Comparison of ENCODE assay signal across 8 cellular contexts in genomic region chr11:13238879-13239514, GRCh38. TPM values are rescaled to one million over a fixed set of nuclear protein-coding genes. Genes with fewer than 3 reads are reported as not detected.
DNase-seq lines count a peak whose midpoint lies in the region; ATAC-seq and TF ChIP-seq lines count a peak whose summit lies in the region.

No MANE protein-coding gene starts in this region.

- H3K4me3 ChIP-seq in cardiac muscle cell, result no peak overlapping the region
- no peak overlapping the region for H3K4me3 ChIP-seq in HL-60 (replicated peaks; ENCODE audit: insufficient read depth, low read length)
- no peak overlapping the region for H3K4me3 ChIP-seq in left ventricle myocardium inferior

- no peaks in the 10 kb centered on the region for H3K27me3 ChIP-seq in cardiac muscle cell
- peaks cover 2% of the 10 kb centered on the region for H3K27me3 ChIP-seq in HL-60 (ENCODE audit: insufficient read depth, poor library complexity, severe bottlenecking)
- peaks cover 14% of the 10 kb centered on the region for H3K27me3 ChIP-seq in left ventricle myocardium inferior (ENCODE audit: low read depth)

- H3K36me3 ChIP-seq in cardiac muscle cell, result no peaks in the 10 kb centered on the region
- no peaks in the 10 kb centered on the region for H3K36me3 ChIP-seq in left ventricle myocardium inferior

- no peak overlapping the region for H3K27ac ChIP-seq in cardiac muscle cell
- H3K27ac ChIP-seq in HL-60 (replicated peaks), result no peak overlapping the region
- H3K27ac ChIP-seq in left ventricle myocardium inferior (replicated peaks), result no peak overlapping the region

- H3K9me3 ChIP-seq in cardiac muscle cell (ENCODE audit: low read depth) (no peaks in the 10 kb centered on the region), left ventricle myocardium inferior (replicated peaks) (no peaks in the 10 kb centered on the region)

- H3K4me1 ChIP-seq in cardiac muscle cell (ENCODE audit: low read depth), result no peaks in the 10 kb centered on the region
- no peaks in the 10 kb centered on the region for H3K4me1 ChIP-seq in left ventricle myocardium inferior

- no peak for ATAC-seq in GM21447 (IDR thresholded peaks at IDR 0.05; ENCODE audit: unreplicated experiment)

- intact Hi-C loops in cardiac septum (cut with DNase I) (no loop called here), left ventricle myocardium inferior (cut with micrococcal nuclease) (no loop called here)

- TF ChIP-seq CTCF in cardiac muscle cell (IDR thresholded peaks at IDR 0.05; ENCODE audit: low read depth, low read length) (peak; percentile 94), HL-60 (IDR thresholded peaks at IDR 0.05; ENCODE audit: insufficient read depth, low read length) (peak; percentile 69), left ventricle myocardium inferior (IDR thresholded peaks at IDR 0.05; ENCODE audit: borderline replicate concordance) (peak; percentile 82)

- in situ Hi-C loops in SK-MEL-5 (cut with HindIII; ENCODE audit: low pct_unique_long_range_greater_than_20kb, low sequenced_read_pairs), result no loop called here

- DNase-seq in cardiac muscle cell (ENCODE audit: low read depth in 1 of 2, low spot score in 1 of 2) (peak; percentile 64 to 78), cardiac septum (ENCODE audit: low spot score) (no peak), HL-60 (ENCODE audit: low read depth in 1 of 2, low spot score in 1 of 2) (peak; percentile 13 to 54), SK-MEL-5 (ENCODE audit: low read depth, low spot score) (peak; percentile 72), left ventricle myocardium inferior (peak; percentile 22)
- DNase-seq in activated gamma-delta T cell treated with anti-CD3 and anti-CD28 coated beads, Interleukin-2, amount 50 U/mL, for 16 hours (ENCODE audit: low read depth), result peak; percentile 39
- peak; percentile 13 to 37 for DNase-seq in stimulated activated CD4-positive, alpha-beta T cell treated with anti-CD3 and anti-CD28 coated beads, Interleukin-12 subunit alpha, Interleukin-12 subunit beta, amount 100 ng/mL, for 24 hours (ENCODE audit: low read depth in 2 of 2)

RNA-seq across cellular contexts. Expression of gene BMAL1, which starts 38.6 kb away (rescaled TPM):
- total RNA-seq in cardiac muscle cell, result 3.9 and 8.9 TPM in 2 replicates
- 4.0 and 12.4 TPM in 2 replicates for polyA plus RNA-seq in cardiac muscle cell
- 11.6 TPM for total RNA-seq in cardiac septum
- total RNA-seq in SK-MEL-5 (2014; rRNA removed; shearing (Covaris generic)), result 6.1 and 7.1 TPM in 2 replicates
- polyA plus RNA-seq in SK-MEL-5 (2015; cell fraction: cytosol; rRNA removed), result 5.4 and 9.6 TPM in 2 replicates
- 24.3 and 28.1 TPM in 2 replicates for polyA plus RNA-seq in SK-MEL-5 (2015; cell fraction: nucleus; rRNA removed)
- 7.1 TPM for total RNA-seq in left ventricle myocardium inferior
